In genomic region chr11:62832346-62833234, GRCh38 we compare ENCODE assay signal across 8 cellular contexts. TPM values are rescaled to one million over a fixed set of nuclear protein-coding genes. Genes with fewer than 3 reads are reported as not detected.
DNase-seq lines count a peak whose midpoint lies in the region; ATAC-seq, FAIRE-seq and TF ChIP-seq lines count a peak whose summit lies in the region.

Gene TEX54, minus strand, starts transcription at chr11:62832841.

- H3K36me3 ChIP-seq in BE2C (peaks cover 21% of the 10 kb centered on the region), KOPT-K1 (ENCODE audit: insufficient read depth, low read length) (peaks cover 60% of the 10 kb centered on the region), bronchial epithelial cell (ENCODE audit: control insufficient read depth, insufficient read depth, low read length) (peaks cover 23% of the 10 kb centered on the region), lower lobe of right lung (peaks cover 45% of the 10 kb centered on the region), thymus (ENCODE audit: control insufficient read depth, insufficient read depth) (peaks cover 24% of the 10 kb centered on the region)

- H3K27me3 ChIP-seq in BE2C (no peaks in the 10 kb centered on the region), bronchial epithelial cell (ENCODE audit: control insufficient read depth, insufficient read depth, low read length) (no peaks in the 10 kb centered on the region), lower lobe of right lung (ENCODE audit: low read depth) (no peaks in the 10 kb centered on the region), thymus (ENCODE audit: control insufficient read depth, insufficient read depth) (no peaks in the 10 kb centered on the region)

- WGBS in thymus, result 30% methylated on average over 40 of the region's 40 CpGs

- intact Hi-C loops in lower lobe of right lung (cut with DNase I), result no loop called here

- H3K4me3 ChIP-seq in BE2C (ENCODE audit: low read depth, low read length) (peak within 1 kb of the TSS; percentile 67), bronchial epithelial cell (ENCODE audit: low read depth, low read length) (peak within 1 kb of the TSS; percentile 88), lower lobe of right lung (peak within 1 kb of the TSS; percentile 94), thymus (ENCODE audit: low read length) (peak within 1 kb of the TSS; percentile 74)

- H3K9me3 ChIP-seq in BE2C (no peaks in the 10 kb centered on the region), KOPT-K1 (ENCODE audit: insufficient read depth, low read length, poor library complexity, severe bottlenecking) (no peaks in the 10 kb centered on the region), lower lobe of right lung (no peaks in the 10 kb centered on the region), thymus (ENCODE audit: control insufficient read depth) (no peaks in the 10 kb centered on the region)

- H3K27ac ChIP-seq in KOPT-K1 (ENCODE audit: low read depth, low read length, poor library complexity, severe bottlenecking), result peak within 1 kb of the TSS; percentile 64
- H3K27ac ChIP-seq in lower lobe of right lung, result peak within 1 kb of the TSS; percentile 96
- H3K27ac ChIP-seq in thymus (ENCODE audit: low read depth), result peak within 1 kb of the TSS; percentile 99

- TF ChIP-seq CTCF in BE2C (IDR thresholded peaks at IDR 0.05; ENCODE audit: low read depth, low read length) (no peak), bronchial epithelial cell (IDR thresholded peaks at IDR 0.05; ENCODE audit: insufficient read depth, low read length, severe bottlenecking) (no peak), lower lobe of right lung (IDR thresholded peaks at IDR 0.05) (no peak)

- ATAC-seq in GM19397 (IDR thresholded peaks at IDR 0.05; ENCODE audit: unreplicated experiment) (peak; percentile 14), lower lobe of right lung (peak; percentile 5 to 32)

- DNase-seq in BE2C, result peak; percentile 19
- peak; percentile 32 for DNase-seq in bronchial epithelial cell (ENCODE audit: low read depth)
- peak; percentile 58 for DNase-seq in lower lobe of right lung
- no peak for DNase-seq in NCI-H345 (lab: John Stamatoyannopoulos, UW)
- DNase-seq in activated gamma-delta T cell (lab: John Stamatoyannopoulos, UW), result no peak

- no peak for FAIRE-seq in bronchial epithelial cell (lab: Jason Lieb, UNC)

- H3K4me1 ChIP-seq in BE2C (no peaks in the 10 kb centered on the region), lower lobe of right lung (peaks cover 50% of the 10 kb centered on the region), thymus (ENCODE audit: control insufficient read depth, insufficient read depth, low read length) (peaks cover 15% of the 10 kb centered on the region)

RNA-seq across cellular contexts. Expression of gene TEX54, which starts in this region (rescaled TPM):
- not detected for polyA plus RNA-seq in BE2C (2012; ENCODE audit: insufficient read depth, insufficient read length, low read depth)
- not detected in 2 replicates for total RNA-seq in bronchial epithelial cell
- total RNA-seq in lower lobe of right lung, result not detected
- 1.3 TPM for polyA plus RNA-seq in thymus

Comparison
In these comparisons a context has a peak if more than half of its experiments do, and no peak if none do; other contexts are left out.
1. Peak in DNase-seq and H3K4me3 ChIP-seq in bronchial epithelial cell; RNA of the gene not detected or under 1 TPM.
2. Peak in DNase-seq, ATAC-seq, H3K4me3 ChIP-seq and H3K27ac ChIP-seq in lower lobe of right lung; RNA of the gene not detected or under 1 TPM.